In the genomic region with DNA sequence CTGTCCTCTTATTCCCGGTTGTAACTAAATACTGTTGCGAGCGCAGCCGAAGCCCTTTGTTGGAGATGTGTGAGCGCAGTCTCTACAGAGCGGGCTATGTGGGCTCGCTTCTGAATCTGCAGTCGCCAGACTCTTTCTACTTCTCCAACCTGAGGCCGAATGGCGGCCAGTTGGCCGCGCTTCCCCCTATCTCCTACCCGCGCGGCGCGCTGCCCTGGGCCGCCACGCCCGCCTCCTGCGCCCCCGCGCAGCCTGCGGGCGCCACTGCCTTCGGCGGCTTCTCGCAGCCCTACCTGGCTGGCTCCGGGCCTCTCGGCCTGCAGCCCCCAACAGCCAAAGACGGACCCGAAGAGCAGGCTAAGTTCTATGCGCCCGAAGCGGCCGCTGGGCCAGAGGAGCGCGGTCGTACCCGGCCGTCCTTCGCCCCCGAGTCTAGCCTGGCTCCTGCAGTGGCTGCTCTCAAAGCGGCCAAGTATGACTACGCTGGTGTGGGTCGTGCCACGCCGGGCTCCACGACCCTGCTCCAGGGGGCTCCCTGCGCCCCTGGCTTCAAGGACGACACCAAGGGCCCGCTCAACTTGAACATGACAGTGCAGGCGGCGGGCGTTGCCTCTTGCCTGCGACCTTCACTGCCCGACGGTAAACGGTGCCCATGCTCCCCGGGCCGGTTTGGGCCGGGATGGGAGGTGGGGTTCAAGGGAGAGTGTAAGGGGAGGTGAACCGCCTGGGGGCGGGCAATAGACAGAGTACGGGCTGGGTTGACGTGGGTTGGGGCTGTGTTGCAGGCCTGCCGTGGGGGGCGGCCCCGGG, we compare ENCODE assay signal across 1 cellular context.
TF ChIP-seq lines count a peak whose summit lies in the region.

A gene with protein sequence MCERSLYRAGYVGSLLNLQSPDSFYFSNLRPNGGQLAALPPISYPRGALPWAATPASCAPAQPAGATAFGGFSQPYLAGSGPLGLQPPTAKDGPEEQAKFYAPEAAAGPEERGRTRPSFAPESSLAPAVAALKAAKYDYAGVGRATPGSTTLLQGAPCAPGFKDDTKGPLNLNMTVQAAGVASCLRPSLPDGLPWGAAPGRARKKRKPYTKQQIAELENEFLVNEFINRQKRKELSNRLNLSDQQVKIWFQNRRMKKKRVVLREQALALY (plus strand): TSS at position 59 of the 810 bp plus-strand sequence. CDS start 7 bp downstream, at position 66.

TF ChIP-seq in GM23338, 12 proteins besides CTCF, POLR2A, EP300 and RAD21 (continued from another document):
- TF ChIP-seq ZNF462 (CRISPR knock-in tag; IDR thresholded peaks at IDR 0.05) (no peak), JUNB (IDR thresholded peaks at IDR 0.05; ENCODE audit: unreplicated experiment) (no peak)
